26 cellular contexts compared by ENCODE assay signal in genomic region chr16:86225905-86226371, GRCh38.
"Had no signal": no experiment of that assay in that cellular context is flagged by ENCODE, and none has a peak within 500 bp of the region (broad histone marks: within the 10 kb centered on the region; RNA-seq: fewer than 3 reads in every experiment).

No MANE protein-coding gene starts in this region.

- H3K9ac ChIP-seq: neural progenitor cell had no signal

- DNase-seq: activated B cell treated with CpG ODN at 0.5 μM for 24 hours; activated CD4-positive, alpha-beta T cell treated with anti-CD3 and anti-CD28 coated beads for 36 hours; activated CD4-positive, alpha-beta T cell treated with anti-CD3 and anti-CD28 coated beads, Interleukin-2, amount 50 U/mL, for 48 hours; activated gamma-delta T cell treated with Interleukin-2 at 50 U/mL for 16 hours; activated T-cell treated with anti-CD3 and anti-CD28 coated beads, Interleukin-2, amount 50 U/mL, for 72 hours; effector memory CD4-positive, alpha-beta T cell; gastrocnemius medialis; lower lobe of right lung; naive thymus-derived CD8-positive, alpha-beta T cell; stimulated activated CD4-positive, alpha-beta T cell treated with anti-CD3 and anti-CD28 coated beads, Interleukin-2, amount 100 ng/mL, for 24 hours; stimulated activated CD8-positive, alpha-beta memory T cell treated with anti-CD3 and anti-CD28 coated beads, Interleukin-4, amount 100 ng/mL, for 48 hours; stimulated activated naive B cell treated with anti-CD40 and anti-IgM and Interleukin-4, amounts not matched to agents 10 μg/mL and 1 μg/mL and 100 μg/mL, for 72 hours; SW 1271; T-helper 17 cell had no signal

- H3K36me3 ChIP-seq: ascending aorta, gastrocnemius medialis, lower lobe of right lung, neural progenitor cell, prostate gland, thoracic aorta had no signal

- H3K4me1 Mint-ChIP-seq: activated B cell treated with CpG ODN at 0.5 μM for 24 hours; activated CD4-positive, alpha-beta T cell treated with anti-CD3 and anti-CD28 coated beads for 36 hours; central memory CD8-positive, alpha-beta T cell; naive thymus-derived CD8-positive, alpha-beta T cell; stimulated activated naive B cell treated with anti-CD40 and anti-IgM and Interleukin-4, amounts not matched to agents 10 μg/mL and 1 μg/mL and 100 μg/mL, for 72 hours; T-helper 17 cell had no signal

- H3K9me3 Mint-ChIP-seq: activated B cell treated with CpG ODN at 0.5 μM for 24 hours; activated naive CD4-positive, alpha-beta T cell treated with anti-CD3 and anti-CD28 coated beads, Interleukin-2, amount 50 U/mL, for 72 hours; activated T-cell treated with anti-CD3 and anti-CD28 coated beads, Interleukin-2, amount 50 U/mL, for 72 hours; central memory CD8-positive, alpha-beta T cell; neural progenitor cell; stimulated activated naive B cell treated with anti-CD40 and anti-IgM and Interleukin-4, amounts not matched to agents 10 μg/mL and 1 μg/mL and 100 μg/mL, for 72 hours; type B pancreatic cell had no signal

- H3K4me3 ChIP-seq: ascending aorta, gastrocnemius medialis, lower lobe of right lung, neural progenitor cell, prostate gland, SK-N-MC, thoracic aorta had no signal

- H3K27ac ChIP-seq: ascending aorta, gastrocnemius medialis, lower lobe of right lung, neural progenitor cell, prostate gland, SK-N-MC, thoracic aorta had no signal

- H3K27me3 ChIP-seq: ascending aorta had no signal

- H3K4me2 ChIP-seq: neural progenitor cell had no signal

- ATAC-seq: activated CD4-positive, alpha-beta T cell treated with anti-CD3 and anti-CD28 coated beads for 36 hours; activated naive CD4-positive, alpha-beta T cell treated with anti-CD3 and anti-CD28 coated beads, Interleukin-2, amount 50 U/mL, for 72 hours; activated T-cell treated with anti-CD3 and anti-CD28 coated beads, Interleukin-2, amount 50 U/mL, for 72 hours; esophagus mucosa; gastrocnemius medialis; lower lobe of right lung; naive thymus-derived CD8-positive, alpha-beta T cell; stimulated activated naive B cell treated with anti-CD40 and anti-IgM and Interleukin-4, amounts not matched to agents 10 μg/mL and 1 μg/mL and 100 μg/mL, for 72 hours; T-helper 17 cell had no signal

- FAIRE-seq: colon, endothelial cell of umbilical vein, keratinocyte had no signal

- H3K4me3 Mint-ChIP-seq: activated B cell treated with CpG ODN at 0.5 μM for 24 hours; activated CD4-positive, alpha-beta T cell treated with anti-CD3 and anti-CD28 coated beads for 36 hours; activated T-cell treated with anti-CD3 and anti-CD28 coated beads, Interleukin-2, amount 50 U/mL, for 72 hours; central memory CD8-positive, alpha-beta T cell; naive thymus-derived CD8-positive, alpha-beta T cell; neural progenitor cell; stimulated activated naive B cell treated with anti-CD40 and anti-IgM and Interleukin-4, amounts not matched to agents 10 μg/mL and 1 μg/mL and 100 μg/mL, for 72 hours; T-helper 17 cell; type B pancreatic cell had no signal

- H3K9me3 ChIP-seq: ascending aorta, gastrocnemius medialis, lower lobe of right lung, prostate gland, thoracic aorta had no signal

- H3K36me3 Mint-ChIP-seq: activated naive CD4-positive, alpha-beta T cell treated with anti-CD3 and anti-CD28 coated beads, Interleukin-2, amount 50 U/mL, for 72 hours; neural progenitor cell; stimulated activated naive B cell treated with anti-CD40 and anti-IgM and Interleukin-4, amounts not matched to agents 10 μg/mL and 1 μg/mL and 100 μg/mL, for 72 hours; type B pancreatic cell had no signal

- H3K4me1 ChIP-seq: ascending aorta, gastrocnemius medialis, prostate gland had no signal

- H2AFZ ChIP-seq: neural progenitor cell had no signal

- H3K27ac Mint-ChIP-seq: activated B cell treated with CpG ODN at 0.5 μM for 24 hours; activated CD4-positive, alpha-beta T cell treated with anti-CD3 and anti-CD28 coated beads for 36 hours; activated T-cell treated with anti-CD3 and anti-CD28 coated beads, Interleukin-2, amount 50 U/mL, for 72 hours; naive thymus-derived CD8-positive, alpha-beta T cell; neural progenitor cell; stimulated activated naive B cell treated with anti-CD40 and anti-IgM and Interleukin-4, amounts not matched to agents 10 μg/mL and 1 μg/mL and 100 μg/mL, for 72 hours; T-helper 17 cell; type B pancreatic cell had no signal
